Comparison of ENCODE assay signal across 8 cellular contexts in the genomic region with DNA sequence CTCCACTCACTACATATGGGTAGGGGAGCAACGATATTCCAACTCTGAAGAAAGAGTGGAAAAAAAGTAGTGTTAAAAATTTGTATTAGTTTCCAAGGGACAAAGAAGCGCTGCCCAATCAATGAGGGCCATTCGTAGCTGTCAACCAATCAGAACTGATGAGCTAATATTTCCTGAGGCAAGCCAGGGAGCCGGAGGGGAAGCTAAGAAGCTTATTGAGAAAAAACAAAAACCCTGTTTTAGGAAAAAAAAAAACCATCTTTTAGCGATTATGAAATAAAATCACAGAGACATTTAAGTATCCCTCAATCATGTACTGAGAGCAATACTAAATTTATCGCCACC. TPM values are rescaled to one million over a fixed set of nuclear protein-coding genes. Genes with fewer than 3 reads are reported as not detected.
DNase-seq lines count a peak whose midpoint lies in the region; ATAC-seq, FAIRE-seq and TF ChIP-seq lines count a peak whose summit lies in the region.

No MANE protein-coding gene starts in this region.

- peak overlapping the region; percentile 62 for H3K4me3 ChIP-seq in GM12865 (ENCODE audit: low read depth, low read length)

- intact Hi-C loops in dendritic cell treated with granulocyte-macrophage colony-stimulating factor and Interleukin-4, amounts not matched to agents 40 ng/mL and 50 ng/mL, for 4 days (cut with micrococcal nuclease), result loop anchor here (10.0 kb wide), 1 partner anchor 1113 kb away; a partner anchor contains a TSS
- intact Hi-C loops in left colon (cut with DNase I, micrococcal nuclease), result loop anchor here in 1 of 2 donors (10.0 kb wide), 1 partner anchor 183 kb away; a partner anchor contains a TSS

- peaks cover 0 to 1% of the 10 kb centered on the region in 2 donors for H3K27me3 Mint-ChIP-seq in T-cell
- no peaks in the 10 kb centered on the region for H3K27me3 Mint-ChIP-seq in dendritic cell treated with granulocyte-macrophage colony-stimulating factor and Interleukin-4, amounts not matched to agents 40 ng/mL and 50 ng/mL, for 4 days

- CTCF ChIA-PET in T-cell (lab: Charles Lee), result interaction anchor here in 1 of 2 donors (0.7 to 3.1 kb wide), 10 partner anchors 10 to 102 kb away, joined by 3 to 33 read pairs (median 6); a partner anchor contains a TSS

- no peaks in the 10 kb centered on the region for H3K36me3 Mint-ChIP-seq in T-cell
- peaks cover 11% of the 10 kb centered on the region for H3K36me3 Mint-ChIP-seq in dendritic cell treated with granulocyte-macrophage colony-stimulating factor and Interleukin-4, amounts not matched to agents 40 ng/mL and 50 ng/mL, for 4 days (ENCODE audit: low read depth)

- no peak for TF ChIP-seq CTCF in GM12865 (IDR thresholded peaks at IDR 0.05; ENCODE audit: insufficient read depth, low read depth, low read length, missing control alignments)

- POLR2A ChIA-PET in T-cell (lab: Charles Lee), result interaction anchor here (0.6 to 15.4 kb wide), 25 partner anchors 9 to 1871 kb away, joined by 3 to 682 read pairs (median 8); a partner anchor contains a TSS

- no peak for TF ChIP-seq POLR2A in H54 (IDR thresholded peaks at IDR 0.05; ENCODE audit: low read depth, low read length)

- ATAC-seq in T-cell (replicated peaks in 1 of 4) (no peak), left colon (no peak)

- DNase-seq in A172 (ENCODE audit: low spot score) (peak; percentile 74), GM12865 (ENCODE audit: low read depth) (peak; percentile 89), NCI-H146 treated with DMSO at 0.1 percent for 48 hours (lab: John Stamatoyannopoulos, UW; ENCODE audit: unreplicated experiment) (peak; percentile 84), T-cell (peak in 16 of 34 experiments; percentile 3 to 47 (median 28)), left colon (peak; percentile 45 to 68), H54 (ENCODE audit: insufficient read length, low spot score) (no peak)
- peak in 4 of 6 experiments; percentile 22 to 68 (median 54) for DNase-seq in stimulated activated naive CD4-positive, alpha-beta T cell (lab: John Stamatoyannopoulos, UW)

- peak overlapping the region; percentile 99 to 100 for H3K27ac Mint-ChIP-seq in T-cell
- H3K27ac Mint-ChIP-seq in dendritic cell treated with granulocyte-macrophage colony-stimulating factor and Interleukin-4, amounts not matched to agents 40 ng/mL and 50 ng/mL, for 4 days, result peak overlapping the region; percentile 100

- peaks cover 44 to 51% (median 47%) of the 10 kb centered on the region in 3 donors for H3K4me1 Mint-ChIP-seq in T-cell
- peaks cover 25% of the 10 kb centered on the region for H3K4me1 Mint-ChIP-seq in dendritic cell treated with granulocyte-macrophage colony-stimulating factor and Interleukin-4, amounts not matched to agents 40 ng/mL and 50 ng/mL, for 4 days (ENCODE audit: low read depth)

- no peak for FAIRE-seq in H54 (lab: Jason Lieb, UNC)

- H3K9me3 Mint-ChIP-seq in T-cell, result peaks cover 0 to 4% (median 3%) of the 10 kb centered on the region in 3 donors
- no peaks in the 10 kb centered on the region for H3K9me3 Mint-ChIP-seq in dendritic cell treated with granulocyte-macrophage colony-stimulating factor and Interleukin-4, amounts not matched to agents 40 ng/mL and 50 ng/mL, for 4 days

- peak overlapping the region; percentile 85 to 99 (median 97) for H3K4me3 Mint-ChIP-seq in T-cell
- H3K4me3 Mint-ChIP-seq in dendritic cell treated with granulocyte-macrophage colony-stimulating factor and Interleukin-4, amounts not matched to agents 40 ng/mL and 50 ng/mL, for 4 days, result peak overlapping the region; percentile 95

RNA-seq across cellular contexts. Expression of a gene that starts 59.5 kb away (rescaled TPM):
- total RNA-seq in A172 (2014; rRNA removed; shearing (Covaris generic)), result 5.2 and 6.4 TPM in 2 replicates
- total RNA-seq in T-cell (10 to 100 TPM; 20.5 to 29.3 (median 26.2) TPM), left colon (10 to 100 TPM in 1 of 2 donors, 1 to 10 TPM in 1; 9.6 to 13.2 TPM)
